Comparison of ENCODE assay signal across 25 cellular contexts in the genomic region with DNA sequence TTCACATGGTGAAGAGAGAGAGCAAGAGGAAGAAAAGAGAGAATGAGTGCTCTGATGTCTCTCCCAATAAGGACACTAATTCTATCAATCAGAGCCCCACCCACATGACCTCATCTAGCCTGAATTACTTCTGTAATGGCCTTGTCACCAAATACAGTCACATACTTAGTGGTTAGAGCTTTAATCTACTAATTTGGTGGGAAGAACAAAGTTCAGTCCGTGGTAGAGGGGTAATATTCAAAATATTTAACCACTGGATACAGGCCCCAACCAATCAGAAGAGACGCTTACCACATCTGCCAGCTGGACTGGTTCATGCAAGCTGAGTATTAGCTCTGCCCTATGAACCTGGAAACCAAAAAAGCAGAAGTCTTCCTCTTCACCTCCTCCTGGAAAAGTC.
"Had no signal": no experiment of that assay in that cellular context is flagged by ENCODE, and none has a peak within 500 bp of the region (broad histone marks: within the 10 kb centered on the region; RNA-seq: fewer than 3 reads in every experiment).

No MANE protein-coding gene starts in this region.

- DNase-seq: colonic mucosa; cortex of kidney; effector CD8-positive, alpha-beta T cell; effector memory CD8-positive, alpha-beta T cell; endodermal cell; erythroblast; esophagus squamous epithelium; foreskin fibroblast; foreskin melanocyte; gastrocnemius medialis; glutamatergic neuron; head of caudate nucleus; heart right ventricle; hippocampal formation; left cardiac atrium; left lung; left ventricle myocardium superior; lower lobe of right lung; mesenchymal stem cell; midbrain had no signal

- H3K27me3 ChIP-seq: colonic mucosa, esophagus squamous epithelium, gastrocnemius medialis, heart right ventricle, left lung had no signal

- H3K4me1 Mint-ChIP-seq: endodermal cell had no signal

- H3K27ac Mint-ChIP-seq: dendritic cell treated with granulocyte-macrophage colony-stimulating factor and Interleukin-4, amounts not matched to agents 40 ng/mL and 50 ng/mL, for 4 days; effector memory CD8-positive, alpha-beta T cell; endodermal cell had no signal

- FAIRE-seq: islet of Langerhans, keratinocyte had no signal

- H3K4me3 ChIP-seq: colonic mucosa, esophagus squamous epithelium, gastrocnemius medialis, heart right ventricle, left lung, lower lobe of right lung had no signal

- H3K36me3 ChIP-seq: colonic mucosa, esophagus squamous epithelium, gastrocnemius medialis, heart right ventricle, left lung, lower lobe of right lung had no signal

- H3K4me3 Mint-ChIP-seq: dendritic cell treated with granulocyte-macrophage colony-stimulating factor and Interleukin-4, amounts not matched to agents 40 ng/mL and 50 ng/mL, for 4 days; effector memory CD8-positive, alpha-beta T cell; endodermal cell had no signal

- H3K27ac ChIP-seq: colonic mucosa, epithelial cell of prostate, esophagus squamous epithelium, gastrocnemius medialis, heart right ventricle, left lung, lower lobe of right lung had no signal

- ATAC-seq: effector memory CD8-positive, alpha-beta T cell; esophagus mucosa; gastrocnemius medialis; heart right ventricle; left cardiac atrium; left lung; left ventricle myocardium superior; lower lobe of right lung had no signal

- H3K9me3 ChIP-seq: colonic mucosa, esophagus squamous epithelium, gastrocnemius medialis, left lung, lower lobe of right lung had no signal

- H3K4me1 ChIP-seq: colonic mucosa, esophagus squamous epithelium, gastrocnemius medialis, heart right ventricle, left lung, lower lobe of right lung had no signal

- H3K9me3 Mint-ChIP-seq: dendritic cell treated with granulocyte-macrophage colony-stimulating factor and Interleukin-4, amounts not matched to agents 40 ng/mL and 50 ng/mL, for 4 days; effector memory CD8-positive, alpha-beta T cell; endodermal cell had no signal
